In genomic region chr11:76693791-76694190, GRCh38 we compare ENCODE assay signal across 24 cellular contexts. TPM values are rescaled to one million over a fixed set of nuclear protein-coding genes. Genes with fewer than 3 reads are reported as not detected.
"Had no signal": no experiment of that assay in that cellular context is flagged by ENCODE, and none has a peak within 500 bp of the region (broad histone marks: within the 10 kb centered on the region; RNA-seq: fewer than 3 reads in every experiment).

No MANE protein-coding gene starts in this region.

- ATAC-seq: effector memory CD8-positive, alpha-beta T cell; foreskin keratinocyte; gastroesophageal sphincter; heart left ventricle; left cardiac atrium; left lung; left ventricle myocardium superior; lower lobe of right lung; mucosa of descending colon had no signal

- H2AFZ ChIP-seq: hepatocyte had no signal

- H3K27ac ChIP-seq: coronary artery, esophagus muscularis mucosa, foreskin keratinocyte, gastroesophageal sphincter, heart left ventricle, hepatocyte, left lung, lower lobe of right lung had no signal

- H3K36me3 ChIP-seq: esophagus muscularis mucosa, gastroesophageal sphincter, heart left ventricle, left lung, lower lobe of right lung had no signal

- H3K9me3 ChIP-seq: esophagus muscularis mucosa, gastroesophageal sphincter, heart left ventricle, left lung, lower lobe of right lung, mucosa of descending colon had no signal

- DNase-seq: effector CD8-positive, alpha-beta T cell; effector memory CD8-positive, alpha-beta T cell; endodermal cell; foreskin keratinocyte; hypothalamus; immature natural killer cell; islet precursor cell; kidney glomerular epithelial cell; left cardiac atrium; left lung; lower lobe of right lung; mesenchymal stem cell; mucosa of descending colon; naive B cell had no signal

- H3K79me2 ChIP-seq: hepatocyte had no signal

- FAIRE-seq: colon, endometrium, frontal cortex, kidney had no signal

- H3K4me1 ChIP-seq: esophagus muscularis mucosa, foreskin keratinocyte, gastroesophageal sphincter, heart left ventricle, left lung, lower lobe of right lung had no signal

- H3K4me3 ChIP-seq: coronary artery, esophagus muscularis mucosa, gastroesophageal sphincter, heart left ventricle, hepatocyte, left lung, lower lobe of right lung, mucosa of descending colon had no signal

- H3K4me2 ChIP-seq: hepatocyte had no signal

- H3K27me3 ChIP-seq: esophagus muscularis mucosa, gastroesophageal sphincter, heart left ventricle, hepatocyte, left lung had no signal

RNA-seq across cellular contexts. Expression of gene LRRC32, which starts 23.2 kb away (rescaled TPM):
- total RNA-seq: foreskin keratinocyte had no signal
